In the genomic region with DNA sequence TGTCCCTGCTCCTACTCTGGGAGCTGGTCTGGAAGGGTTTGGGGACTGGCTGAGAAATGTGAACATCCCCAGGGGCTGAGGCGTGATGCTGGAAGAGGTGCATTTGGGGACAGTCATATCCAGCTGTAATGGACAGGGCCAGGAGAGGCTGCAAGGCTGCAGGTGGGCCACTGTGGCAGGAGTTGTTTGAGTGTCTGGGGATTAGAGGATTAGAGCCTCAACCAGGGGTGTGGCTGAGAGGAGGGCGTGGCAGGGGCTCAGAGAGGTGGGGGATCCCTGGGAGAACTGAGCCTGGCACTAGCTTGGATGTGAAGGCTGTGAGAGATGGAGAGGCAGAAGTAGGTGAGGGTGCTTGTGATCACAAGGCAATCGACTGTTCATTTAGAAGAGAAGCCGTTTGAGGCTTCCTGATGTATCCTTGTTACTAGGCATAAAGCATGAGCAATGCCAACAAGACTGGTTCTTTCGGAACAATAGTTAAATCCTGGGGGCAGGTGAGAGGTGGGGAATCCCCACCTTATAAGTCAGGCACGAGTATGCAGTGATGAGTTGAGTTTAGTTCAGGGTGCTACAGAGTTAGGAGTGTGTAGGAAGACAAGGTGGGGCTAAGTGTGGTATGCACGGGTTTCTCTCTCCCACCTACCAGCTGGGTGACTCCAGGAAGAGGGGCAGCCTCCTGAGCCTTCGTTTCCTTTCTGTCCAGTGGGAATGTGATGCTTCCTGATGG, we compare ENCODE assay signal across 19 cellular contexts.
"Had no signal": no experiment of that assay in that cellular context is flagged by ENCODE, and none has a peak within 500 bp of the region (broad histone marks: within the 10 kb centered on the region; RNA-seq: fewer than 3 reads in every experiment).

No MANE protein-coding gene starts in this region.

- H3K9me3 Mint-ChIP-seq: activated T-helper 17 cell treated with anti-CD3 and anti-CD28 coated beads, Interleukin-2, amount 50 U/mL, for 72 hours; stimulated activated naive CD8-positive, alpha-beta T cell treated with anti-CD3 and anti-CD28 coated beads, Interleukin-15, Interleukin-2, amounts not matched to agents 100 ng/mL and 50 ng/mL, for 24 hours; T-cell had no signal

- H3K4me1 ChIP-seq: colonic mucosa had no signal

- H3K36me3 ChIP-seq: colonic mucosa, gastroesophageal sphincter, heart left ventricle, left lung, ovary, suprapubic skin had no signal

- H3K4me3 ChIP-seq: colonic mucosa, gastroesophageal sphincter, heart left ventricle, left lung, ovary, psoas muscle, suprapubic skin had no signal

- H3K27me3 Mint-ChIP-seq: stimulated activated naive CD8-positive, alpha-beta T cell treated with anti-CD3 and anti-CD28 coated beads, Interleukin-15, Interleukin-2, amounts not matched to agents 100 ng/mL and 50 ng/mL, for 24 hours had no signal

- H3K27ac Mint-ChIP-seq: activated T-helper 17 cell treated with anti-CD3 and anti-CD28 coated beads, Interleukin-2, amount 50 U/mL, for 72 hours; brain; stimulated activated naive CD8-positive, alpha-beta T cell treated with anti-CD3 and anti-CD28 coated beads, Interleukin-15, Interleukin-2, amounts not matched to agents 100 ng/mL and 50 ng/mL, for 24 hours; T-cell had no signal

- H3K9me3 ChIP-seq: colonic mucosa, gastroesophageal sphincter, left lung, ovary, psoas muscle, suprapubic skin had no signal

- H3K27ac ChIP-seq: colonic mucosa, gastroesophageal sphincter, heart left ventricle, left lung, ovary, psoas muscle, suprapubic skin had no signal

- H3K4me3 Mint-ChIP-seq: activated T-helper 17 cell treated with anti-CD3 and anti-CD28 coated beads, Interleukin-2, amount 50 U/mL, for 72 hours; brain; stimulated activated naive CD8-positive, alpha-beta T cell treated with anti-CD3 and anti-CD28 coated beads, Interleukin-15, Interleukin-2, amounts not matched to agents 100 ng/mL and 50 ng/mL, for 24 hours; T-cell had no signal

- ATAC-seq: activated T-helper 17 cell treated with anti-CD3 and anti-CD28 coated beads, Interleukin-2, amount 50 U/mL, for 72 hours; gastroesophageal sphincter; heart left ventricle; left lung; psoas muscle; right cardiac atrium; T-cell had no signal

- H3K27me3 ChIP-seq: colonic mucosa, gastroesophageal sphincter, heart left ventricle, left lung, ovary, suprapubic skin had no signal

- H3K36me3 Mint-ChIP-seq: T-cell had no signal

- DNase-seq: activated CD4-positive, alpha-beta T cell treated with anti-CD3 and anti-CD28 coated beads, Interleukin-2, amount 50 U/mL, for 1 hour; activated naive CD4-positive, alpha-beta T cell; anterior cingulate cortex; central memory CD4-positive, alpha-beta T cell; colonic mucosa; erythroblast; heart left ventricle; kidney; left lung; ovary; psoas muscle; right cardiac atrium; T-cell; trophoblast cell had no signal
